ENCODE assay signal across 26 cellular contexts in the genomic region with DNA sequence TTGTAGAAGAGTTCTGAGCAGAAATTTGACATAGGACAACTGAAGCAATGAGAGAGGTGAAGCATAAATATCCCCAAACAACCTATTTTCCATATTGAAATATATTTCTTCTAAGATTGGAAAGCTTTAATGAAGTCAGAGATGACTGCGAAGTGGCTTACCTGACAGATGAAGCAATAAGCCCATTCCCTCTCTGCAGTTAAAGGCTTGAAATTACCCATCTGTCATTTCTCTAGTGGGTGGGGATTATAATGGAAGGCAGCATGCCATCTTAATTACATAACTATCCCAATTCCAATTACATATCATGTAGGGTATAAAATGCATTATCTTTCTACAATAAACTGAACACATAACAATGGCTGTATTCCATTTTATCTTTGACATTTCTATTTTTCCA.
"Had no signal": no experiment of that assay in that cellular context is flagged by ENCODE, and none has a peak within 500 bp of the region (broad histone marks: within the 10 kb centered on the region; RNA-seq: fewer than 3 reads in every experiment).

No MANE protein-coding gene starts in this region.

- H3K27ac Mint-ChIP-seq: activated CD4-positive, alpha-beta memory T cell treated with anti-CD3 and anti-CD28 coated beads, Interleukin-2, amount 10 ng/mL, durations not matched to agents 7 days and 5 days; activated CD4-positive, alpha-beta T cell treated with anti-CD3 and anti-CD28 coated beads, Interleukin-2, amount 10 ng/mL, durations not matched to agents 7 days and 5 days; activated naive CD8-positive, alpha-beta T cell; activated T-helper 17 cell treated with anti-CD3 and anti-CD28 coated beads, Interleukin-2, amount 50 U/mL, for 72 hours; dendritic cell treated with granulocyte-macrophage colony-stimulating factor and Interleukin-4, amounts not matched to agents 40 ng/mL and 50 ng/mL, for 4 days had no signal

- H3K27me3 Mint-ChIP-seq: activated CD4-positive, alpha-beta memory T cell treated with anti-CD3 and anti-CD28 coated beads, Interleukin-2, amount 10 ng/mL, durations not matched to agents 7 days and 5 days; activated CD4-positive, alpha-beta T cell treated with anti-CD3 and anti-CD28 coated beads, Interleukin-2, amount 10 ng/mL, durations not matched to agents 7 days and 5 days; activated naive CD8-positive, alpha-beta T cell; activated T-helper 17 cell treated with anti-CD3 and anti-CD28 coated beads, Interleukin-2, amount 50 U/mL, for 72 hours; central memory CD8-positive, alpha-beta T cell; dendritic cell treated with granulocyte-macrophage colony-stimulating factor and Interleukin-4, amounts not matched to agents 40 ng/mL and 50 ng/mL, for 4 days had no signal

- ATAC-seq: activated T-cell treated with anti-CD3 and anti-CD28 coated beads, Interleukin-2, amount 50 U/mL, for 4 hours; activated T-helper 17 cell treated with anti-CD3 and anti-CD28 coated beads, Interleukin-2, amount 50 U/mL, for 72 hours; foreskin keratinocyte had no signal

- H3K36me3 Mint-ChIP-seq: activated naive CD8-positive, alpha-beta T cell had no signal

- DNase-seq: activated CD4-positive, alpha-beta memory T cell treated with anti-CD3 and anti-CD28 coated beads, Interleukin-2, amount 10 ng/mL, durations not matched to agents 7 days and 5 days; activated CD4-positive, alpha-beta T cell treated with anti-CD3 and anti-CD28 coated beads for 1 hour; activated CD4-positive, alpha-beta T cell treated with anti-CD3 and anti-CD28 coated beads for 4 hours; activated CD4-positive, alpha-beta T cell treated with anti-CD3 and anti-CD28 coated beads, Interleukin-2, amount 10 ng/mL, durations not matched to agents 7 days and 5 days; activated CD4-positive, alpha-beta T cell treated with anti-CD3 and anti-CD28 coated beads, Interleukin-2, amount 50 U/mL, for 4 hours; activated CD4-positive, CD25-positive, alpha-beta regulatory T cell; activated CD8-positive, alpha-beta memory T cell treated with anti-CD3 and anti-CD28 coated beads, Interleukin-2, amount 50 U/mL, for 48 hours; activated effector memory CD4-positive, alpha-beta T cell treated with Interleukin-2 at 50 U/mL for 16 hours; activated gamma-delta T cell treated with Interleukin-2 at 50 U/mL for 16 hours; activated naive CD4-positive, alpha-beta T cell treated with anti-CD3 and anti-CD28 coated beads, Interleukin-2, amount 50 U/mL, for 16 hours; activated naive CD4-positive, alpha-beta T cell treated with Interleukin-2 at 50 U/mL for 16 hours; activated T-cell treated with anti-CD3 and anti-CD28 coated beads, Interleukin-2, amount 50 U/mL, for 4 hours; amniotic stem cell; anterior cingulate cortex; brain microvascular endothelial cell; dorsolateral prefrontal cortex; effector memory CD4-positive, alpha-beta T cell; erythroblast; foreskin keratinocyte; head of caudate nucleus; hippocampal formation; T-helper 2 cell had no signal

- H3K4me1 Mint-ChIP-seq: activated CD4-positive, alpha-beta memory T cell treated with anti-CD3 and anti-CD28 coated beads, Interleukin-2, amount 10 ng/mL, durations not matched to agents 7 days and 5 days; activated CD4-positive, alpha-beta T cell treated with anti-CD3 and anti-CD28 coated beads, Interleukin-2, amount 10 ng/mL, durations not matched to agents 7 days and 5 days; activated T-helper 17 cell treated with anti-CD3 and anti-CD28 coated beads, Interleukin-2, amount 50 U/mL, for 72 hours; central memory CD8-positive, alpha-beta T cell had no signal

- H3K4me3 Mint-ChIP-seq: activated CD4-positive, alpha-beta memory T cell treated with anti-CD3 and anti-CD28 coated beads, Interleukin-2, amount 10 ng/mL, durations not matched to agents 7 days and 5 days; activated CD4-positive, alpha-beta T cell treated with anti-CD3 and anti-CD28 coated beads, Interleukin-2, amount 10 ng/mL, durations not matched to agents 7 days and 5 days; activated naive CD8-positive, alpha-beta T cell; activated T-cell treated with anti-CD3 and anti-CD28 coated beads, Interleukin-2, amount 50 U/mL, for 4 hours; activated T-helper 17 cell treated with anti-CD3 and anti-CD28 coated beads, Interleukin-2, amount 50 U/mL, for 72 hours; central memory CD8-positive, alpha-beta T cell; dendritic cell treated with granulocyte-macrophage colony-stimulating factor and Interleukin-4, amounts not matched to agents 40 ng/mL and 50 ng/mL, for 4 days had no signal
